7 cellular contexts compared by ENCODE assay signal in genomic region chr2:78423631-78424030, GRCh38.
"Had no signal": no experiment of that assay in that cellular context is flagged by ENCODE, and none has a peak within 500 bp of the region (broad histone marks: within the 10 kb centered on the region; RNA-seq: fewer than 3 reads in every experiment).

No MANE protein-coding gene starts in this region.

- ATAC-seq: K562 had no signal

- FAIRE-seq: HTR-8/SVneo, K562 had no signal

- DNase-seq: IMR-90, KBM-7, KG1 had no signal

- H3K27ac ChIP-seq: HL-60, KMS-11 had no signal

- H3K4me3 ChIP-seq: K562 had no signal

- H3K9ac ChIP-seq: KMS-11 had no signal

- H3K4me2 ChIP-seq: KMS-11 had no signal
